9 cellular contexts compared by ENCODE assay signal in the genomic region with DNA sequence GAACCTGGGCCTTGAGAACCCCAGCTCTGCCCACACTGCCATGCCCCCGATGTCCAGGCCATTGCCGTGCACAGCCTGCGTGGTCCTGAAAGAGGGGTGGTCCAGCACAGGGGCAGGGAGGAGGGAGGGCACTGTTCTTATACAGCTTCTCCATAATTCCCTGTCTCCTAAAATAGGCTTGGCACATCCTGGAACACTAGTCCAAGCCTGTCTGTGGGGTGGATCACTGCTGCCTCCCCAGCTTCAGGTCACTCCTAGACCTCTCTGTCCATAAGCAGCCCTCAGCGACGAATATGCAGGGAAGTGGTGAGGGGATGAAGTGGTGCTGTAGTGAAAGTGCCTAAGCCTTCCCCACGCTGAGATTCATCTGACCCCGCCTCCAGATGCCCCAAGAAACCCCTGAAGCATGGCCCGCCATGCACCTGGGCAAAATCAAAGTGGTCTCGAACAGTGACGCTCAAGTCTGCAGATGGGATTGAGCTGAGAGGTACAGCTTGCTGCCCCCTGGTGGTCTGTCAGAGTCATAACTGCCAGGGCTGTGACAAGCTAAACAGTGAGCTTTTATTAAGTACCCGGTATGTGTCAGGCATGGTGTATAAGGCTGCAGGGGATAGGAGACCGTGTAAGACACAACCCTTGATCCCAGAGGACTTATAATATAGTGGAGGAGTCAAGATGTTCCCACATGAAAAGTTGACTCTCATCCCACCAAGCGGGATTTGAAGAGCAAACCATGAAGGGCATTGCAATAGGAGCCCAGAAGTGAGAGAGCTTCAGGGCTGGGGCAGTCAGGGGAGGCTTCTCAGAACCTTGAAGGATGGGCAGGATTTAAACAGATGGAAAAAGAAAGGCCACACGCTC.
DNase-seq lines count a peak whose midpoint lies in the region; ATAC-seq and TF ChIP-seq lines count a peak whose summit lies in the region.
"Had no signal": no experiment of that assay in that cellular context is flagged by ENCODE, and none has a peak within 500 bp of the region (broad histone marks: within the 10 kb centered on the region; RNA-seq: fewer than 3 reads in every experiment).

No MANE protein-coding gene starts in this region.

- DNase-seq in DMS53 (lab: John Stamatoyannopoulos, UW) (peak; percentile 81), LoVo (ENCODE audit: low spot score) (peak; percentile 76), RKO (ENCODE audit: low spot score) (peak; percentile 82), foreskin fibroblast (peak; percentile 53 to 86), omental fat pad (ENCODE audit: low spot score) (no peak), tibial nerve (ENCODE audit: low spot score in 2 of 2) (peak in 1 of 2 donors; percentile 38)
- DNase-seq in activated T-helper 1 cell treated with anti-CD3 and anti-CD28 coated beads, Interleukin-12 subunit alpha, Interleukin-12 subunit beta, Interleukin-2, Interleukin-4 antibody, amounts not matched to agents 30 ng/mL and 10 ng/mL and 1 ng/mL, durations not matched to agents 14 hours and 24 hours and 36 hours (ENCODE audit: low spot score), result peak; percentile 43

- peak; percentile 73 for ATAC-seq in GM21723 (IDR thresholded peaks at IDR 0.05; ENCODE audit: unreplicated experiment)
- no peak for ATAC-seq in omental fat pad (ENCODE audit: low FRiP score)

- no peaks in the 10 kb centered on the region for H3K36me3 ChIP-seq in tibial nerve

- H3K27ac Mint-ChIP-seq in activated T-helper 1 cell treated with anti-CD3 and anti-CD28 coated beads, Interleukin-12 subunit alpha, Interleukin-12 subunit beta, Interleukin-2, Interleukin-4 antibody, amounts not matched to agents 30 ng/mL and 10 ng/mL and 1 ng/mL, durations not matched to agents 14 hours and 24 hours and 36 hours, result no peak overlapping the region
- H3K27ac Mint-ChIP-seq: dendritic cell treated with granulocyte-macrophage colony-stimulating factor and Interleukin-4, amounts not matched to agents 40 ng/mL and 50 ng/mL, for 4 days had no signal

- H3K4me3 ChIP-seq in foreskin fibroblast (ENCODE audit: low read depth in 1 of 2, low read length in 2 of 2), result no peak overlapping the region
- H3K4me3 ChIP-seq in tibial nerve, result no peak overlapping the region

- H3K9me3 ChIP-seq in tibial nerve, result no peaks in the 10 kb centered on the region

- H3K27me3 ChIP-seq in tibial nerve, result no peaks in the 10 kb centered on the region

- H3K9me3 Mint-ChIP-seq in activated T-helper 1 cell treated with anti-CD3 and anti-CD28 coated beads, Interleukin-12 subunit alpha, Interleukin-12 subunit beta, Interleukin-2, Interleukin-4 antibody, amounts not matched to agents 30 ng/mL and 10 ng/mL and 1 ng/mL, durations not matched to agents 14 hours and 24 hours and 36 hours, result no peaks in the 10 kb centered on the region
- H3K9me3 Mint-ChIP-seq: dendritic cell treated with granulocyte-macrophage colony-stimulating factor and Interleukin-4, amounts not matched to agents 40 ng/mL and 50 ng/mL, for 4 days had no signal

- H3K4me3 Mint-ChIP-seq in activated T-helper 1 cell treated with anti-CD3 and anti-CD28 coated beads, Interleukin-12 subunit alpha, Interleukin-12 subunit beta, Interleukin-2, Interleukin-4 antibody, amounts not matched to agents 30 ng/mL and 10 ng/mL and 1 ng/mL, durations not matched to agents 14 hours and 24 hours and 36 hours, result no peak overlapping the region
- H3K4me3 Mint-ChIP-seq: dendritic cell treated with granulocyte-macrophage colony-stimulating factor and Interleukin-4, amounts not matched to agents 40 ng/mL and 50 ng/mL, for 4 days had no signal

- peaks cover 0 to 14% (median 4%) of the 10 kb centered on the region in 4 donors for H3K4me1 ChIP-seq in tibial nerve

- no peak overlapping the region for H3K27ac ChIP-seq in tibial nerve

- TF ChIP-seq CTCF in foreskin fibroblast (IDR thresholded peaks at IDR 0.05; ENCODE audit: low read depth, low read length), result peak; percentile 92
- TF ChIP-seq CTCF in omental fat pad (IDR thresholded peaks at IDR 0.05), result peak in 2 of 3 donors; percentile 11 to 85
- TF ChIP-seq CTCF in tibial nerve (IDR thresholded peaks at IDR 0.05), result peak; percentile 82 to 92 (median 90)

- peaks cover 6% of the 10 kb centered on the region for H3K27me3 Mint-ChIP-seq in activated T-helper 1 cell treated with anti-CD3 and anti-CD28 coated beads, Interleukin-12 subunit alpha, Interleukin-12 subunit beta, Interleukin-2, Interleukin-4 antibody, amounts not matched to agents 30 ng/mL and 10 ng/mL and 1 ng/mL, durations not matched to agents 14 hours and 24 hours and 36 hours (ENCODE audit: insufficient read depth)

- intact Hi-C loops in activated T-helper 1 cell treated with anti-CD3 and anti-CD28 coated beads, Interleukin-12 subunit alpha, Interleukin-12 subunit beta, Interleukin-2, Interleukin-4 antibody, amounts not matched to agents 30 ng/mL and 10 ng/mL and 1 ng/mL, durations not matched to agents 14 hours and 24 hours and 36 hours (cut with micrococcal nuclease), result loop anchor here (1.0 to 10.0 kb wide), 5 partner anchors 103 to 730 kb away; a partner anchor contains a TSS

- no peak for TF ChIP-seq EP300 in tibial nerve (IDR thresholded peaks at IDR 0.05)

- H3K4me1 Mint-ChIP-seq in activated T-helper 1 cell treated with anti-CD3 and anti-CD28 coated beads, Interleukin-12 subunit alpha, Interleukin-12 subunit beta, Interleukin-2, Interleukin-4 antibody, amounts not matched to agents 30 ng/mL and 10 ng/mL and 1 ng/mL, durations not matched to agents 14 hours and 24 hours and 36 hours (ENCODE audit: low read depth), result peaks cover 11% of the 10 kb centered on the region

- H3K36me3 Mint-ChIP-seq in activated T-helper 1 cell treated with anti-CD3 and anti-CD28 coated beads, Interleukin-12 subunit alpha, Interleukin-12 subunit beta, Interleukin-2, Interleukin-4 antibody, amounts not matched to agents 30 ng/mL and 10 ng/mL and 1 ng/mL, durations not matched to agents 14 hours and 24 hours and 36 hours (ENCODE audit: low read depth), result no peaks in the 10 kb centered on the region

- WGBS in tibial nerve, 2 donors, result 39 to 40% methylated on average over 14 of the region's 14 CpGs

- TF ChIP-seq POLR2A in tibial nerve (IDR thresholded peaks at IDR 0.05), result no peak
